In genomic region chr10:129075936-129076335, GRCh38 we compare ENCODE assay signal across 28 cellular contexts.
"Had no signal": no experiment of that assay in that cellular context is flagged by ENCODE, and none has a peak within 500 bp of the region (broad histone marks: within the 10 kb centered on the region; RNA-seq: fewer than 3 reads in every experiment).

No MANE protein-coding gene starts in this region.

- H3K27ac Mint-ChIP-seq: activated CD4-positive, alpha-beta memory T cell treated with anti-CD3 and anti-CD28 coated beads for 36 hours; activated CD4-positive, alpha-beta T cell treated with anti-CD3 and anti-CD28 coated beads for 36 hours; activated CD4-positive, alpha-beta T cell treated with anti-CD3 and anti-CD28 coated beads, Interleukin-2, amount 10 ng/mL, durations not matched to agents 24 days and 14 days; activated naive CD4-positive, alpha-beta T cell treated with anti-CD3 and anti-CD28 coated beads, Interleukin-2, amount 10 ng/mL, durations not matched to agents 7 days and 5 days; activated naive CD4-positive, alpha-beta T cell treated with anti-CD3 and anti-CD28 coated beads, Interleukin-2, amount 50 U/mL, for 72 hours; activated naive CD8-positive, alpha-beta T cell treated with anti-CD3 and anti-CD28 coated beads, Interleukin-2, amount 10 ng/mL, durations not matched to agents 7 days and 5 days; activated T-helper 17 cell treated with anti-CD3 and anti-CD28 coated beads, Interleukin-2, amount 50 U/mL, for 72 hours; brain; effector memory CD8-positive, alpha-beta T cell had no signal

- H3K9me3 Mint-ChIP-seq: activated CD4-positive, alpha-beta T cell treated with anti-CD3 and anti-CD28 coated beads, Interleukin-2, amount 10 ng/mL, durations not matched to agents 24 days and 14 days had no signal

- H3K4me1 Mint-ChIP-seq: activated CD4-positive, alpha-beta T cell treated with anti-CD3 and anti-CD28 coated beads, Interleukin-2, amount 10 ng/mL, durations not matched to agents 24 days and 14 days; activated T-helper 17 cell treated with anti-CD3 and anti-CD28 coated beads, Interleukin-2, amount 50 U/mL, for 72 hours had no signal

- H3K36me3 ChIP-seq: ascending aorta, breast epithelium, cardiac muscle cell, esophagus squamous epithelium, gastroesophageal sphincter had no signal

- H3K4me3 ChIP-seq: ascending aorta, breast epithelium, cardiac muscle cell, esophagus squamous epithelium, gastroesophageal sphincter had no signal

- ATAC-seq: activated CD4-positive, alpha-beta T cell treated with anti-CD3 and anti-CD28 coated beads for 36 hours; activated naive CD4-positive, alpha-beta T cell treated with anti-CD3 and anti-CD28 coated beads, Interleukin-2, amount 50 U/mL, for 72 hours; activated T-cell treated with anti-CD3 and anti-CD28 coated beads, Interleukin-2, amount 50 U/mL, for 4 hours; activated T-helper 17 cell treated with anti-CD3 and anti-CD28 coated beads, Interleukin-2, amount 50 U/mL, for 72 hours; effector memory CD8-positive, alpha-beta T cell; gastroesophageal sphincter had no signal

- H3K4me3 Mint-ChIP-seq: activated CD4-positive, alpha-beta memory T cell treated with anti-CD3 and anti-CD28 coated beads for 36 hours; activated CD4-positive, alpha-beta T cell treated with anti-CD3 and anti-CD28 coated beads for 36 hours; activated CD4-positive, alpha-beta T cell treated with anti-CD3 and anti-CD28 coated beads, Interleukin-2, amount 10 ng/mL, durations not matched to agents 24 days and 14 days; activated naive CD4-positive, alpha-beta T cell treated with anti-CD3 and anti-CD28 coated beads, Interleukin-2, amount 10 ng/mL, durations not matched to agents 7 days and 5 days; activated naive CD8-positive, alpha-beta T cell treated with anti-CD3 and anti-CD28 coated beads, Interleukin-2, amount 10 ng/mL, durations not matched to agents 7 days and 5 days; activated T-cell treated with anti-CD3 and anti-CD28 coated beads, Interleukin-2, amount 50 U/mL, for 4 hours; activated T-helper 17 cell treated with anti-CD3 and anti-CD28 coated beads, Interleukin-2, amount 50 U/mL, for 72 hours; brain; effector memory CD8-positive, alpha-beta T cell had no signal

- H3K27me3 Mint-ChIP-seq: activated CD4-positive, alpha-beta memory T cell treated with anti-CD3 and anti-CD28 coated beads for 36 hours; effector memory CD8-positive, alpha-beta T cell had no signal

- H3K9me3 ChIP-seq: ascending aorta had no signal

- H3K4me1 ChIP-seq: breast epithelium had no signal

- H3K27ac ChIP-seq: ascending aorta, breast epithelium, cardiac muscle cell, esophagus squamous epithelium, gastroesophageal sphincter had no signal

- H3K27me3 ChIP-seq: ascending aorta, breast epithelium, cardiac muscle cell, esophagus squamous epithelium, gastroesophageal sphincter had no signal

- DNase-seq: activated CD4-positive, alpha-beta memory T cell treated with anti-CD3 and anti-CD28 coated beads for 36 hours; activated CD4-positive, alpha-beta T cell treated with anti-CD3 and anti-CD28 coated beads for 36 hours; activated CD4-positive, alpha-beta T cell treated with anti-CD3 and anti-CD28 coated beads, Interleukin-2, amount 10 ng/mL, durations not matched to agents 24 days and 14 days; activated CD4-positive, CD25-positive, alpha-beta regulatory T cell; activated CD4-positive, CD25-positive, alpha-beta regulatory T cell treated with anti-CD3 and anti-CD28 coated beads, Interleukin-2, amount 50 U/mL, for 72 hours; activated CD8-positive, alpha-beta memory T cell treated with anti-CD3 and anti-CD28 coated beads for 24 hours; activated effector memory CD4-positive, alpha-beta T cell treated with Interleukin-2 at 50 U/mL for 16 hours; activated gamma-delta T cell treated with Interleukin-2 at 50 U/mL for 16 hours; activated naive CD4-positive, alpha-beta T cell treated with anti-CD3 and anti-CD28 coated beads, Interleukin-2, amount 10 ng/mL, durations not matched to agents 7 days and 5 days; activated naive CD8-positive, alpha-beta T cell treated with anti-CD3 and anti-CD28 coated beads, Interleukin-2, amount 10 ng/mL, durations not matched to agents 7 days and 5 days; activated T-cell treated with anti-CD3 and anti-CD28 coated beads, Interleukin-2, amount 50 U/mL, for 4 hours; central memory CD4-positive, alpha-beta T cell; cerebellar nuclear complex; cortex of kidney; dermis blood vessel endothelial cell; effector CD4-positive, alpha-beta T cell; effector memory CD8-positive, alpha-beta T cell; erythroblast; esophagus squamous epithelium; foreskin melanocyte; T-helper 2 cell had no signal
